ENCODE assay signal across 9 cellular contexts in the genomic region with DNA sequence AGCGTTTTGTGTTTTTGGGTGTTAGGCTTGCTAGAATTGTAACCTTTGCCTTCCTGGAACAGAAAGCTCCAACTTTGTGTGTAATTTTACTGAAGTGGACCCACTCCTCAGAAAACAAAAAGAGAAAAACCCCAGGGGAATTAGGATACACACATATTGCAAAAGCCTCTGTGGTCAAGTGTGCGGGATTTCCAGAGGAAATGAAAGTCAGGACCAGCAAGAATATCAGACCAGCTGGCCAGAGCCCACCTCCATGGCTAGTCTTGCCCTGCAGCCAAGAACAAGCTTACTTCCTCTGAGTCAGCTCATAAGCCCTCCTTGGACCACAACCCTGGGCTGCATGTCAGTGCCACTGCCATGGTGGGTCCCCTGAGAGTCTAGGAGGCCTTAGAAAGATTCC. TPM values are rescaled to one million over a fixed set of nuclear protein-coding genes. Genes with fewer than 3 reads are reported as not detected.
DNase-seq lines count a peak whose midpoint lies in the region; ATAC-seq, FAIRE-seq and TF ChIP-seq lines count a peak whose summit lies in the region.
"Had no signal": no experiment of that assay in that cellular context is flagged by ENCODE, and none has a peak within 500 bp of the region (broad histone marks: within the 10 kb centered on the region; RNA-seq: fewer than 3 reads in every experiment).

No MANE protein-coding gene starts in this region.

- no peaks in the 10 kb centered on the region for H3K36me3 ChIP-seq in skeletal muscle satellite cell (ENCODE audit: insufficient read depth, low read length)

- no peak overlapping the region for H3K4me3 ChIP-seq in skeletal muscle satellite cell (ENCODE audit: low read length)

- peak overlapping the region; percentile 38 for H3K4me2 ChIP-seq in skeletal muscle satellite cell (ENCODE audit: low read length)

- ATAC-seq in GM18517 (IDR thresholded peaks at IDR 0.05; ENCODE audit: unreplicated experiment) (no peak), HG03025 (IDR thresholded peaks at IDR 0.05; ENCODE audit: low FRiP score, unreplicated experiment) (no peak), omental fat pad (ENCODE audit: low FRiP score) (no peak)

- H3K9ac ChIP-seq in skeletal muscle satellite cell (ENCODE audit: low read depth, low read length) = peak overlapping the region; percentile 1

- peak; percentile 33 for FAIRE-seq in GM18507 (lab: Jason Lieb, UNC)

- H3K9me3 ChIP-seq in skeletal muscle satellite cell (replicated peaks; ENCODE audit: low read length) = peaks cover under 1% of the 10 kb centered on the region

- peak; percentile 28 for DNase-seq in GM18507 (ENCODE audit: extremely low spot score, insufficient read length, low read depth)
- DNase-seq in NCI-H69 (lab: John Stamatoyannopoulos, UW) = peak; percentile 15
- peak; percentile 87 for DNase-seq in fibroblast of peridontal ligament (ENCODE audit: extremely low read depth)
- DNase-seq in NCI-H526 (lab: John Stamatoyannopoulos, UW) = no peak
- no peak for DNase-seq in omental fat pad (ENCODE audit: low spot score)
- DNase-seq: NCI-H1092 had no signal

- H3K27me3 ChIP-seq in skeletal muscle satellite cell (ENCODE audit: control insufficient read depth, insufficient read depth, low read length) = no peaks in the 10 kb centered on the region

- peaks cover 16% of the 10 kb centered on the region for H3K4me1 ChIP-seq in skeletal muscle satellite cell (ENCODE audit: control insufficient read depth, insufficient read depth, low read length)

- TF ChIP-seq CTCF in omental fat pad (IDR thresholded peaks at IDR 0.05) = no peak

RNA-seq across cellular contexts. Expression of gene FTH1, which starts 37.0 kb away (rescaled TPM):
- 1,132 and 1,151 TPM in 2 replicates for total RNA-seq in skeletal muscle satellite cell (2012; rRNA removed)
- total RNA-seq in omental fat pad = 1,000 to 10,000 TPM; 3,477 to 7,075 (median 4,643) TPM

RNA-seq across cellular contexts. Expression of gene BEST1, which starts 54.3 kb away (rescaled TPM):
- total RNA-seq in skeletal muscle satellite cell (2012; rRNA removed) = 3.1 and 6.6 TPM in 2 replicates
- 10 to 100 TPM in 3 of 4 donors, 1 to 10 TPM in 1; 5.8 to 17.0 (median 12.0) TPM for total RNA-seq in omental fat pad

Comparison
In these comparisons a context has a peak if more than half of its experiments do, and no peak if none do; other contexts are left out.
1. DNase-seq: peak in GM18507 (single experiment), NCI-H69 (single experiment) and fibroblast of peridontal ligament (single experiment); none in NCI-H526 (0 of 2) and omental fat pad (single experiment).